Comparison of ENCODE assay signal across 1 cellular context in the genomic region with DNA sequence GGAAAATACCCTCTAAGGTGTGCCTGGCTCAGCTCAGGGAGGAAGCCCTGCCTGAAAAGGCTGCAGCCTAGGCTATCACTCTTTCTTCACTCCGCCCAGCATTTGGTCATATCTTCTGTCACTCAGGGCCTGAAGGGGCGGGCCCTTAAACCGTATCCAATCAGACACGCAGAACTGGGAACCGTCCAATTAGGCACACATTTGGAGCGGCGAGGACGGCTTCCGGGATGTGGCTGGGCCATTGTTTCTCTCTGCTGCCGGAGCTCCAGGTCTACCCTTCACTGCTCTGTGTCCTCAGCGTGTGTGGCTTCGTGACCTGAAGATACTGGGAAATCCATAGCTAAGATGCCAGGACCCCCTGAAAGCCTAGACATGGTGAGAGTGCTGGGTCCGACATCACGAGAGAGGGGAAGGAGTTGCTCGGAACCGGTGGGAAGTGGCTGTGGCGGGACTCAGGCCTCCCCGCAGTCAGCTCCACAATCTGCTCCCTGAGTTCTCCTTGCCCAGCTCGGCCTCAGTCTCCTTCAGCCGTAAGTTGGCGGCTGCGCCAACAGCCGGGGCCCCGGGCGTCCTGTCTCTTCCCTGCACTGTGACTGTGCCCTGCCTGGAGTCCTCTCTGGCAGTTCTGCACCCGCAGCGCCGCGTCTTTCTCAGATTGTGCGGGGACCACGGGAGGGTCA.
TF ChIP-seq lines count a peak whose summit lies in the region.

TSS of gene ZNF493 (plus strand) at position 241 of the 680 bp plus-strand sequence. CDS start at position 346, 105 bp downstream.

TF ChIP-seq in liver, 16 proteins besides CTCF, POLR2A, EP300 and RAD21 (continued from another document):
- TF ChIP-seq EGR1 (IDR thresholded peaks at IDR 0.05; ENCODE audit: low read depth in 2 of 2) = no peak
- peak in 1 of 2 donors; percentile 26 for TF ChIP-seq JUND (IDR thresholded peaks at IDR 0.05)
- TF ChIP-seq YY1 (IDR thresholded peaks at IDR 0.05) = peak; percentile 66
- TF ChIP-seq HNF4G (IDR thresholded peaks at IDR 0.05) = no peak
- TF ChIP-seq HNF4A (conservative IDR thresholded peaks at IDR 0.05) = no peak
- peak; percentile 42 for TF ChIP-seq NR2F2 (IDR thresholded peaks at IDR 0.05)
